In the genomic region with DNA sequence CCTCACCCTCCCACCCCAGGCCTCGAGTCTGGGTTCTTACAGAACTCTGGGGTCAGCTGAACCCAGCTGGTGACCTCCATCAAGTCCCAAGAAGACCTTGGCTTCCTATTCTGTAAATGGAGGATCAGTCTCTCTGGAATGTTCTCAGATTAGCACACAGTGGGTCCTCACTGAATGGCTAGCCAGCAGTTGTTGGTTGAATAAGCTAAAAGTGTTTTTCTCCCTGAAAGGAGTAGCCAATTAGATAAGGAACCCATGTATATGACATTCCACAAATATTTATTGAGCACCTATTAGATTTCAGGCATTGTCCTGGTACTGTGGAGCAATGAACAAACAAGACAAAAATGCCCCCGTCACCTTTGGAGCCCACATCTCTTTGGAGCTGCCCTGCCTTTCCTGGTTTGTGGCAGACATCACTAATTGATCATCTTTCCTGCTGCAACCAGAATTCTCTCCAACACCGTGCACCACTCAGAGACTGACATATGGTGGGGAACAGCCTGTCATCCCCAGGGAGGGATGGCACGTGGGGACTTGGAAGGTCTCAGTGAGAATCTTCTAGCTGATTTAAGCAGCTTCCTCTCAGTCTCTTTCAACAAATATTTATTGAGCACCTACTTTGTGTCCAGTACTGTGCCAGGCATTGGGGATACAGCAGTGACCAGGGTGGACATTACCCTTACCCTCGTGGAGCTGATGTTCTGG, we compare ENCODE assay signal across 20 cellular contexts.
A peak's percentile ranks its signal among the peaks of the same experiment; 100 is the strongest.
DNase-seq lines count a peak whose midpoint lies in the region; ATAC-seq, FAIRE-seq and TF ChIP-seq lines count a peak whose summit lies in the region.
"Had no signal": no experiment of that assay in that cellular context is flagged by ENCODE, and none has a peak within 500 bp of the region (broad histone marks: within the 10 kb centered on the region; RNA-seq: fewer than 3 reads in every experiment).

No MANE protein-coding gene starts in this region.

- H3K4me3 ChIP-seq in K562 (no peak overlapping the region), muscle layer of duodenum (ENCODE audit: low read depth in 1 of 2, low read length in 2 of 2) (no peak overlapping the region), upper lobe of left lung (no peak overlapping the region), PC-9 (no peak overlapping the region)
- H3K4me3 ChIP-seq: MG63, neural progenitor cell had no signal

- H3K9me3 Mint-ChIP-seq in T-helper 1 cell treated with Interleukin-12 subunit alpha and Interleukin-12 subunit beta and Interleukin-4 antibody, amounts not matched to agents 30 μg/mL and 1 μg/mL, for 36 hours, result no peaks in the 10 kb centered on the region
- H3K9me3 Mint-ChIP-seq in immature natural killer cell, result no peaks in the 10 kb centered on the region
- H3K9me3 Mint-ChIP-seq: activated CD4-positive, alpha-beta T cell treated with anti-CD3 and anti-CD28 coated beads, Interleukin-2, amount 10 ng/mL, durations not matched to agents 24 days and 14 days; central memory CD8-positive, alpha-beta T cell; neural progenitor cell had no signal

- no peak for TF ChIP-seq RAD21 in K562 (CRISPR knock-in tag; conservative IDR thresholded peaks at IDR 0.05 in 1 of 2, IDR thresholded peaks at IDR 0.05 in 1 of 2)

- peaks cover 21% of the 10 kb centered on the region for H3K27me3 Mint-ChIP-seq in T-helper 1 cell treated with Interleukin-12 subunit alpha and Interleukin-12 subunit beta and Interleukin-4 antibody, amounts not matched to agents 30 μg/mL and 1 μg/mL, for 36 hours (ENCODE audit: low read depth)
- H3K27me3 Mint-ChIP-seq in immature natural killer cell (ENCODE audit: low read depth in 3 of 3), result peaks cover 8 to 20% (median 18%) of the 10 kb centered on the region in 3 donors

- H3K27me3 ChIP-seq in K562 (ENCODE audit: control insufficient read depth in 2 of 2, insufficient read depth in 2 of 2, low read length in 2 of 2), result no peaks in the 10 kb centered on the region
- H3K27me3 ChIP-seq in muscle layer of duodenum (ENCODE audit: low read depth, low read length), result no peaks in the 10 kb centered on the region
- no peaks in the 10 kb centered on the region for H3K27me3 ChIP-seq in upper lobe of left lung
- H3K27me3 ChIP-seq in PC-9 (ENCODE audit: insufficient read depth, low read depth), result no peaks in the 10 kb centered on the region
- H3K27me3 ChIP-seq: MG63, neural progenitor cell had no signal

- H3K9me2 ChIP-seq in PC-9 (ENCODE audit: insufficient read depth), result no peaks in the 10 kb centered on the region

- H3K27ac ChIP-seq in K562 (ENCODE audit: extremely low read depth, low read depth, low read length) (no peak overlapping the region), muscle layer of duodenum (ENCODE audit: low read length) (peak overlapping the region; percentile 0), upper lobe of left lung (peak overlapping the region; percentile 76 to 89 (median 84)), PC-9 (no peak overlapping the region)
- H3K27ac ChIP-seq: neural progenitor cell had no signal

- H3F3A ChIP-seq in PC-9 (ENCODE audit: insufficient read depth, low read depth), result peaks cover 26% of the 10 kb centered on the region; the same call in 1 of the 2 replicates

- FAIRE-seq in K562 (lab: Jason Lieb, UNC), result peak; percentile 29
- FAIRE-seq: D721Med had no signal

- WGBS in K562 (ENCODE audit: insufficient coverage, low coverage, missing lambda C conversion rate), result 41% methylated on average over 5 of the region's 5 CpGs
- WGBS in upper lobe of left lung, 2 donors, result 56 to 68% methylated on average over 4 to 5 of the region's 5 CpGs

- H3K4me1 ChIP-seq in K562 (replicated peaks in 1 of 2; ENCODE audit: control insufficient read depth in 2 of 2, insufficient read depth in 2 of 2, low read length in 2 of 2) (peaks cover 6 to 32% of the 10 kb centered on the region in 2 experiments; a peak in 3 of 5 replicates), muscle layer of duodenum (ENCODE audit: control insufficient read depth in 1 of 2, insufficient read depth in 2 of 2, low read length in 2 of 2) (no peaks in the 10 kb centered on the region), upper lobe of left lung (peaks cover 40 to 70% (median 52%) of the 10 kb centered on the region in 4 donors), PC-9 (replicated peaks; ENCODE audit: insufficient read depth) (peaks cover 30% of the 10 kb centered on the region)

- H3K4me1 Mint-ChIP-seq in T-helper 1 cell treated with Interleukin-12 subunit alpha and Interleukin-12 subunit beta and Interleukin-4 antibody, amounts not matched to agents 30 μg/mL and 1 μg/mL, for 36 hours (ENCODE audit: low read depth), result peaks cover 6% of the 10 kb centered on the region
- H3K4me1 Mint-ChIP-seq in immature natural killer cell, result peaks cover 0 to 3% of the 10 kb centered on the region in 2 donors
- H3K4me1 Mint-ChIP-seq: central memory CD8-positive, alpha-beta T cell had no signal

- intact Hi-C loops in K562 (cut with micrococcal nuclease), result no loop called here
- intact Hi-C loops in PC-9 (cut with micrococcal nuclease; ENCODE audit: unreplicated experiment), result no loop called here

- H4K20me1 ChIP-seq in K562 (replicated peaks; ENCODE audit: control insufficient read depth, insufficient read depth, low read length) (no peaks in the 10 kb centered on the region), PC-9 (ENCODE audit: insufficient read depth) (no peaks in the 10 kb centered on the region)

- H3K27ac Mint-ChIP-seq in T-helper 1 cell treated with Interleukin-12 subunit alpha and Interleukin-12 subunit beta and Interleukin-4 antibody, amounts not matched to agents 30 μg/mL and 1 μg/mL, for 36 hours, result peak overlapping the region; percentile 11
- H3K27ac Mint-ChIP-seq in immature natural killer cell, result no peak overlapping the region
- H3K27ac Mint-ChIP-seq: activated CD4-positive, alpha-beta T cell treated with anti-CD3 and anti-CD28 coated beads, Interleukin-2, amount 10 ng/mL, durations not matched to agents 24 days and 14 days; neural progenitor cell had no signal

- in situ Hi-C loops in K562 (cut with MboI), result no loop called here

- TF ChIP-seq EP300 in K562 (IDR thresholded peaks at IDR 0.05; ENCODE audit: low read length), result no peak
- TF ChIP-seq EP300 in upper lobe of left lung (IDR thresholded peaks at IDR 0.05), result no peak

- no peak overlapping the region for H2AFZ ChIP-seq in K562 (ENCODE audit: low read depth, low read length)
- H2AFZ ChIP-seq in PC-9, result no peak overlapping the region
- H2AFZ ChIP-seq: neural progenitor cell had no signal

- H3K36me3 ChIP-seq in K562 (ENCODE audit: control insufficient read depth, insufficient read depth, low read length), result no peaks in the 10 kb centered on the region
- H3K36me3 ChIP-seq in muscle layer of duodenum (ENCODE audit: control insufficient read depth in 1 of 2, insufficient read depth in 2 of 2, low read length in 2 of 2), result no peaks in the 10 kb centered on the region
- no peaks in the 10 kb centered on the region for H3K36me3 ChIP-seq in upper lobe of left lung
- no peaks in the 10 kb centered on the region for H3K36me3 ChIP-seq in PC-9 (ENCODE audit: low read depth)
- H3K36me3 ChIP-seq: MG63, neural progenitor cell had no signal

- TF ChIP-seq CTCF in K562 (IDR thresholded peaks at IDR 0.05 in 2 of 3, conservative IDR thresholded peaks at IDR 0.05 in 1 of 3; ENCODE audit: insufficient read depth in 2 of 3, low read depth in 1 of 3, low read length in 3 of 3) (no peak), upper lobe of left lung (IDR thresholded peaks at IDR 0.05) (no peak), PC-9 (conservative IDR thresholded peaks at IDR 0.05) (no peak)

- TF ChIP-seq POLR2A in K562 (conservative IDR thresholded peaks at IDR 0.05), result no peak
- TF ChIP-seq POLR2A in upper lobe of left lung (IDR thresholded peaks at IDR 0.05), result no peak

- ATAC-seq in K562 (no peak), upper lobe of left lung (ENCODE audit: low FRiP score in 2 of 2) (no peak)
- ATAC-seq: left colon had no signal

- H3K9me1 ChIP-seq in K562 (ENCODE audit: control insufficient read depth, insufficient read depth, low read length), result no peaks in the 10 kb centered on the region

- DNase-seq in T-helper 1 cell, result no peak
- DNase-seq in K562 (ENCODE audit: extremely low read depth in 1 of 4, low spot score in 3 of 4), result no peak
- no peak for DNase-seq in upper lobe of left lung
- DNase-seq in NCI-H1092 (lab: John Stamatoyannopoulos, UW), result no peak
- no peak for DNase-seq in immature natural killer cell
- no peak for DNase-seq in PC-9
- DNase-seq: activated CD4-positive, alpha-beta T cell treated with anti-CD3 and anti-CD28 coated beads, Interleukin-2, amount 10 ng/mL, durations not matched to agents 24 days and 14 days; activated effector memory CD4-positive, alpha-beta T cell treated with Interleukin-2 at 50 U/mL for 16 hours; erythroblast; H7; MG63; NCI-H526; SHP77; stimulated activated naive CD4-positive, alpha-beta T cell had no signal

- H3K4me2 ChIP-seq in K562 (ENCODE audit: insufficient read depth, low read length) (no peak overlapping the region), PC-9 (no peak overlapping the region; the same call in 1 of the 2 replicates)
- H3K4me2 ChIP-seq: neural progenitor cell had no signal

- BruUV-seq in K562 (replicated peaks; lab: Mats Ljungman, UMichigan) (no TSS peak), PC-9 (replicated peaks; lab: Mats Ljungman, UMichigan) (no TSS peak)

- POLR2A ChIA-PET in K562 (lab: Yijun Ruan, JAX), result interaction anchor here (0.6 to 1.1 kb wide), 3 partner anchors 28 to 179 kb away, joined by 3 to 4 read pairs (median 3); no protein-coding TSS in a partner anchor
- POLR2A ChIA-PET in PC-9 (lab: Charles Lee; ENCODE audit: unreplicated experiment), result no interaction called here

- H3K9ac ChIP-seq in K562 (ENCODE audit: insufficient read depth in 1 of 2, low read depth in 2 of 2, low read length in 2 of 2), result no peak overlapping the region
- H3K9ac ChIP-seq: neural progenitor cell had no signal

- H3K9me3 ChIP-seq in K562 (replicated peaks; ENCODE audit: control insufficient read depth, insufficient read depth, low read depth, low read length) (no peaks in the 10 kb centered on the region), muscle layer of duodenum (ENCODE audit: control insufficient read depth in 1 of 2, low read length in 2 of 2) (no peaks in the 10 kb centered on the region), upper lobe of left lung (no peaks in the 10 kb centered on the region), PC-9 (ENCODE audit: insufficient read depth, low read depth) (no peaks in the 10 kb centered on the region)
- H3K9me3 ChIP-seq: MG63 had no signal

- no peaks in the 10 kb centered on the region for H3K36me3 Mint-ChIP-seq in T-helper 1 cell treated with Interleukin-12 subunit alpha and Interleukin-12 subunit beta and Interleukin-4 antibody, amounts not matched to agents 30 μg/mL and 1 μg/mL, for 36 hours (ENCODE audit: low read depth)
- H3K36me3 Mint-ChIP-seq in immature natural killer cell, result no peaks in the 10 kb centered on the region
- H3K36me3 Mint-ChIP-seq: neural progenitor cell had no signal

- CTCF ChIA-PET in K562 (lab: Yijun Ruan, JAX; ENCODE audit: low intra/inter-chr PET ratio) (no interaction called here), PC-9 (lab: Charles Lee) (no interaction called here)

- no peaks in the 10 kb centered on the region for H3K79me2 ChIP-seq in K562 (ENCODE audit: control insufficient read depth, insufficient read depth, low read length)
- H3K79me2 ChIP-seq in PC-9 (ENCODE audit: low read depth), result no peaks in the 10 kb centered on the region

- no peak overlapping the region for H3K4me3 Mint-ChIP-seq in T-helper 1 cell treated with Interleukin-12 subunit alpha and Interleukin-12 subunit beta and Interleukin-4 antibody, amounts not matched to agents 30 μg/mL and 1 μg/mL, for 36 hours
- H3K4me3 Mint-ChIP-seq in immature natural killer cell, result no peak overlapping the region
- H3K4me3 Mint-ChIP-seq: activated CD4-positive, alpha-beta T cell treated with anti-CD3 and anti-CD28 coated beads, Interleukin-2, amount 10 ng/mL, durations not matched to agents 24 days and 14 days; central memory CD8-positive, alpha-beta T cell; neural progenitor cell had no signal

Comparison
In these comparisons a context has a peak if more than half of its experiments do, and no peak if none do; other contexts are left out.
1. H3K27ac ChIP-seq: peak in muscle layer of duodenum (single experiment) and upper lobe of left lung (4 of 4); none in K562 (single experiment) and PC-9 (single experiment).